34 cellular contexts compared by ENCODE assay signal in genomic region chr11:79758325-79758724, GRCh38.
DNase-seq lines count a peak whose midpoint lies in the region; ATAC-seq, FAIRE-seq and TF ChIP-seq lines count a peak whose summit lies in the region.
"Had no signal": no experiment of that assay in that cellular context is flagged by ENCODE, and none has a peak within 500 bp of the region (broad histone marks: within the 10 kb centered on the region; RNA-seq: fewer than 3 reads in every experiment).

No MANE protein-coding gene starts in this region.

- H3K27me3 ChIP-seq in HepG2 (ENCODE audit: control insufficient read depth in 1 of 2, insufficient read depth in 2 of 2, low read length in 2 of 2) (no peaks in the 10 kb centered on the region), right lobe of liver (no peaks in the 10 kb centered on the region), IMR-90 (ENCODE audit: control insufficient read depth, insufficient read depth, low read length) (no peaks in the 10 kb centered on the region), K562 (ENCODE audit: control insufficient read depth in 2 of 2, insufficient read depth in 2 of 2, low read length in 2 of 2) (no peaks in the 10 kb centered on the region)
- H3K27me3 ChIP-seq: BE2C; BLaER1; BLaER1 treated with 17β-estradiol and CSF1 and Interleukin-3, amounts not matched to agents 10 nM and 100 nM had no signal

- no peak for TF ChIP-seq EP300 in HepG2 (IDR thresholded peaks at IDR 0.05; ENCODE audit: low read depth in 2 of 2, low read length in 2 of 2)
- no peak for TF ChIP-seq EP300 in HepG2 (CRISPR knock-in tag; IDR thresholded peaks at IDR 0.05; ENCODE audit: borderline replicate concordance)
- TF ChIP-seq EP300 in A549 (IDR thresholded peaks at IDR 0.05), result no peak
- TF ChIP-seq EP300 in K562 (IDR thresholded peaks at IDR 0.05; ENCODE audit: low read length), result no peak

- intact Hi-C loops in HepG2 (cut with micrococcal nuclease; ENCODE audit: unreplicated experiment), result no loop called here
- intact Hi-C loops in right lobe of liver (cut with DNase I), result no loop called here
- intact Hi-C loops in IMR-90 (cut with micrococcal nuclease), result no loop called here
- intact Hi-C loops in K562 (cut with micrococcal nuclease), result no loop called here

- no peak overlapping the region for H3K4me3 ChIP-seq in HepG2 (replicated peaks in 1 of 3; ENCODE audit: insufficient read depth in 1 of 3, low read depth in 2 of 3, low read length in 3 of 3)
- H3K4me3 ChIP-seq in right lobe of liver, result no peak overlapping the region
- H3K4me3 ChIP-seq in A549, result no peak overlapping the region
- no peak overlapping the region for H3K4me3 ChIP-seq in IMR-90 (ENCODE audit: insufficient read depth, low read depth, low read length)
- H3K4me3 ChIP-seq in K562, result no peak overlapping the region
- H3K4me3 ChIP-seq: BLaER1; BLaER1 treated with 17β-estradiol and CSF1 and Interleukin-3, amounts not matched to agents 10 nM and 100 nM had no signal

- H3K36me3 ChIP-seq in HepG2 (replicated peaks in 1 of 2; ENCODE audit: control insufficient read depth in 1 of 2, insufficient read depth in 2 of 2, low read length in 2 of 2), result no peaks in the 10 kb centered on the region
- no peaks in the 10 kb centered on the region for H3K36me3 ChIP-seq in right lobe of liver
- H3K36me3 ChIP-seq in IMR-90 (ENCODE audit: control insufficient read depth, insufficient read depth, low read length), result no peaks in the 10 kb centered on the region
- no peaks in the 10 kb centered on the region for H3K36me3 ChIP-seq in K562 (ENCODE audit: control insufficient read depth, insufficient read depth, low read length)
- H3K36me3 ChIP-seq: BE2C; BLaER1; BLaER1 treated with 17β-estradiol and CSF1 and Interleukin-3, amounts not matched to agents 10 nM and 100 nM had no signal

- H2AFZ ChIP-seq in HepG2 (ENCODE audit: low read length) (no peak overlapping the region), IMR-90 (replicated peaks; ENCODE audit: low read length, poor library complexity) (no peak overlapping the region), K562 (ENCODE audit: low read depth, low read length) (no peak overlapping the region)

- DNase-seq in HepG2 (ENCODE audit: low spot score) (no peak), right lobe of liver (no peak), A549 (ENCODE audit: low read depth in 1 of 2, low spot score in 1 of 2) (no peak), IMR-90 (no peak), K562 (ENCODE audit: extremely low read depth in 1 of 4, low spot score in 3 of 4) (no peak), HK-2 (ENCODE audit: unreplicated experiment) (no peak), HuH-7 (ENCODE audit: low spot score) (no peak)
- DNase-seq: 8988T; ACHN; AML-193; BE2C; C1 segment of cervical spinal cord; Caco-2; Calu3; CD4-positive, alpha-beta memory T cell; CD4-positive, alpha-beta T cell; CD4-positive, CD25-positive, alpha-beta regulatory T cell; CD8-positive, alpha-beta memory T cell; CD8-positive, alpha-beta T cell; COR-L47; DMS 273 treated with DMSO at 0.1 percent for 48 hours; DMS153; DMS53; DMS79; DMS79 treated with DMSO at 0.1 percent for 48 hours; DND-41; EL had no signal

- no peak overlapping the region for H3K4me2 ChIP-seq in HepG2 (ENCODE audit: low read depth, low read length)
- H3K4me2 ChIP-seq in A549, result no peak overlapping the region
- no peak overlapping the region for H3K4me2 ChIP-seq in IMR-90 (ENCODE audit: low read depth, low read length)
- H3K4me2 ChIP-seq in K562 (ENCODE audit: insufficient read depth, low read length), result no peak overlapping the region
- H3K4me2 ChIP-seq: BLaER1; BLaER1 treated with 17β-estradiol and CSF1 and Interleukin-3, amounts not matched to agents 10 nM and 100 nM had no signal

- no peak overlapping the region for H3K14ac ChIP-seq in IMR-90 (replicated peaks; ENCODE audit: low read depth, low read length)

- H3K56ac ChIP-seq in IMR-90 (ENCODE audit: extremely low read depth, insufficient read depth, low read length), result no peak overlapping the region

- no peak for FAIRE-seq in HepG2 (lab: Jason Lieb, UNC)
- no peak for FAIRE-seq in A549 (lab: Jason Lieb, UNC)
- FAIRE-seq in K562 (lab: Jason Lieb, UNC), result no peak
- FAIRE-seq: A204.1, D721Med had no signal

- WGBS in HepG2 (ENCODE audit: low lambda C conversion rate), result 9% methylated on average over 2 of the region's 2 CpGs
- WGBS in right lobe of liver (ENCODE audit: insufficient coverage, low coverage, low lambda C conversion rate, missing lambda C conversion rate), result 62% methylated on average over 2 of the region's 2 CpGs
- 3% methylated on average over 2 of the region's 2 CpGs for WGBS in A549 (ENCODE audit: missing lambda C conversion rate)
- no CpG with 5 or more reads among the region's 2 CpGs for WGBS in IMR-90 (ENCODE audit: extremely low coverage in 2 of 2, insufficient read length in 1 of 2), 2 experiments
- 3% methylated on average over 2 of the region's 2 CpGs for WGBS in K562 (ENCODE audit: insufficient coverage, low coverage, missing lambda C conversion rate)

- in situ Hi-C loops in HepG2 (cut with HindIII; ENCODE audit: extremely low pct_ligation_motif_present, low pct_unique_long_range_greater_than_20kb), result no loop called here
- in situ Hi-C loops in IMR-90 (cut with MboI; ENCODE audit: low sequenced_read_pairs), result no loop called here
- in situ Hi-C loops in K562 (cut with MboI), result no loop called here

- H2AK9ac ChIP-seq in IMR-90 (replicated peaks; ENCODE audit: low read depth, low read length, poor library complexity), result no peak overlapping the region

- ATAC-seq in HepG2, result no peak
- ATAC-seq in right lobe of liver, result no peak
- no peak for ATAC-seq in A549
- no peak for ATAC-seq in IMR-90 (ENCODE audit: low read depth)
- ATAC-seq in K562, result no peak
- ATAC-seq in GM18502 (IDR thresholded peaks at IDR 0.05; ENCODE audit: poor library complexity, unreplicated experiment), result no peak
- ATAC-seq: CD8-positive, alpha-beta T cell had no signal

- no peaks in the 10 kb centered on the region for H3K9me3 ChIP-seq in HepG2 (ENCODE audit: low read length)
- H3K9me3 ChIP-seq in right lobe of liver, result no peaks in the 10 kb centered on the region
- no peaks in the 10 kb centered on the region for H3K9me3 ChIP-seq in A549
- H3K9me3 ChIP-seq in IMR-90 (ENCODE audit: control insufficient read depth, insufficient read depth, low read length), result no peaks in the 10 kb centered on the region
- H3K9me3 ChIP-seq in K562 (replicated peaks; ENCODE audit: control insufficient read depth, insufficient read depth, low read depth, low read length), result no peaks in the 10 kb centered on the region
- H3K9me3 ChIP-seq: BE2C, BLaER1, Caco-2 had no signal

- no peak overlapping the region for H2BK120ac ChIP-seq in IMR-90 (ENCODE audit: low read depth, low read length)

- H3K9ac ChIP-seq in HepG2 (ENCODE audit: insufficient read depth, low read depth, low read length) (no peak overlapping the region), IMR-90 (ENCODE audit: low read depth, low read length) (no peak overlapping the region), K562 (ENCODE audit: insufficient read depth in 1 of 2, low read depth in 2 of 2, low read length in 2 of 2) (no peak overlapping the region)
- H3K9ac ChIP-seq: BLaER1; BLaER1 treated with 17β-estradiol and CSF1 and Interleukin-3, amounts not matched to agents 10 nM and 100 nM had no signal

- H4K5ac ChIP-seq in IMR-90 (ENCODE audit: low read depth, low read length), result no peak overlapping the region

- no peak overlapping the region for H2AK5ac ChIP-seq in IMR-90 (ENCODE audit: low read depth, low read length)

- no peak overlapping the region for H2BK20ac ChIP-seq in IMR-90 (ENCODE audit: low read depth, low read length)

- POLR2A ChIA-PET in HepG2 (lab: Yijun Ruan, JAX), result no interaction called here
- POLR2A ChIA-PET in A549 (lab: Yijun Ruan, JAX), result no interaction called here
- POLR2A ChIA-PET in IMR-90 (lab: Charles Lee; ENCODE audit: unreplicated experiment), result no interaction called here
- POLR2A ChIA-PET in K562 (lab: Yijun Ruan, JAX), result no interaction called here

- CTCF ChIA-PET in HepG2 (lab: Yijun Ruan, JAX; ENCODE audit: low intra/inter-chr PET ratio, low total read pairs) (no interaction called here), A549 (lab: Yijun Ruan, JAX) (no interaction called here), IMR-90 (lab: Yijun Ruan, JAX) (no interaction called here), K562 (lab: Yijun Ruan, JAX; ENCODE audit: low intra/inter-chr PET ratio) (no interaction called here)

- TF ChIP-seq CTCF in HepG2 (CRISPR knock-in tag; IDR thresholded peaks at IDR 0.05), result no peak
- TF ChIP-seq CTCF in right lobe of liver (IDR thresholded peaks at IDR 0.05), result no peak
- no peak for TF ChIP-seq CTCF in A549 (IDR thresholded peaks at IDR 0.05)
- no peak for TF ChIP-seq CTCF in IMR-90 (conservative IDR thresholded peaks at IDR 0.05; ENCODE audit: low read depth, low read length)
- no peak for TF ChIP-seq CTCF in K562 (IDR thresholded peaks at IDR 0.05 in 2 of 3, conservative IDR thresholded peaks at IDR 0.05 in 1 of 3; ENCODE audit: insufficient read depth in 2 of 3, low read depth in 1 of 3, low read length in 3 of 3)

- TF ChIP-seq POLR2A in HepG2 (IDR thresholded peaks at IDR 0.05; ENCODE audit: insufficient read depth in 1 of 2, low read depth in 2 of 2, low read length in 2 of 2) (no peak), right lobe of liver (IDR thresholded peaks at IDR 0.05) (no peak), A549 (IDR thresholded peaks at IDR 0.05; ENCODE audit: low read length) (no peak), IMR-90 (IDR thresholded peaks at IDR 0.05; ENCODE audit: low read depth, low read length) (no peak), K562 (conservative IDR thresholded peaks at IDR 0.05) (no peak)

- no peak overlapping the region for H3K4ac ChIP-seq in IMR-90 (ENCODE audit: low read depth, low read length)

- H3K79me2 ChIP-seq in HepG2 (ENCODE audit: insufficient read depth, low read length) (no peaks in the 10 kb centered on the region), K562 (ENCODE audit: control insufficient read depth, insufficient read depth, low read length) (no peaks in the 10 kb centered on the region)

- H3K27ac ChIP-seq in HepG2 (ENCODE audit: extremely low read length, insufficient read depth, low read length) (no peak overlapping the region), right lobe of liver (no peak overlapping the region), A549 (no peak overlapping the region), IMR-90 (ENCODE audit: insufficient read depth, low read length) (no peak overlapping the region), K562 (ENCODE audit: extremely low read depth, low read depth, low read length) (no peak overlapping the region)
- H3K27ac ChIP-seq: 22Rv1; BLaER1; BLaER1 treated with 17β-estradiol and CSF1 and Interleukin-3, amounts not matched to agents 10 nM and 100 nM; C4-2B had no signal

- H2BK15ac ChIP-seq in IMR-90 (ENCODE audit: low read depth, low read length), result no peak overlapping the region

- no peak overlapping the region for H4K91ac ChIP-seq in IMR-90 (ENCODE audit: insufficient read depth, low read depth, low read length)

- H3K4me1 ChIP-seq in HepG2 (ENCODE audit: insufficient read depth, low read length), result no peaks in the 10 kb centered on the region
- no peaks in the 10 kb centered on the region for H3K4me1 ChIP-seq in right lobe of liver
- H3K4me1 ChIP-seq in A549, result no peaks in the 10 kb centered on the region
- no peaks in the 10 kb centered on the region for H3K4me1 ChIP-seq in IMR-90 (ENCODE audit: control insufficient read depth, insufficient read depth, low read length)
- no peaks in the 10 kb centered on the region for H3K4me1 ChIP-seq in K562 (replicated peaks in 1 of 2; ENCODE audit: control insufficient read depth in 2 of 2, insufficient read depth in 2 of 2, low read length in 2 of 2)
- H3K4me1 ChIP-seq: BE2C; BLaER1; BLaER1 treated with 17β-estradiol and CSF1 and Interleukin-3, amounts not matched to agents 10 nM and 100 nM; Caco-2 had no signal

- no peaks in the 10 kb centered on the region for H4K20me1 ChIP-seq in HepG2 (ENCODE audit: insufficient read depth, low read length)
- no peaks in the 10 kb centered on the region for H4K20me1 ChIP-seq in IMR-90 (ENCODE audit: insufficient read depth, low read length)
- H4K20me1 ChIP-seq in K562 (replicated peaks; ENCODE audit: control insufficient read depth, insufficient read depth, low read length), result no peaks in the 10 kb centered on the region
- H4K20me1 ChIP-seq: BLaER1; BLaER1 treated with 17β-estradiol and CSF1 and Interleukin-3, amounts not matched to agents 10 nM and 100 nM had no signal

- TF ChIP-seq RAD21 in HepG2 (CRISPR knock-in tag; IDR thresholded peaks at IDR 0.05) (no peak), A549 (conservative IDR thresholded peaks at IDR 0.05 in 1 of 2, IDR thresholded peaks at IDR 0.05 in 1 of 2) (no peak), IMR-90 (IDR thresholded peaks at IDR 0.05; ENCODE audit: low read length) (no peak), K562 (CRISPR knock-in tag; conservative IDR thresholded peaks at IDR 0.05 in 1 of 2, IDR thresholded peaks at IDR 0.05 in 1 of 2) (no peak)

- no peak overlapping the region for H3K18ac ChIP-seq in IMR-90 (ENCODE audit: low read depth, low read length)

- no peak overlapping the region for H2BK5ac ChIP-seq in IMR-90 (ENCODE audit: low read depth, low read length, poor library complexity, severe bottlenecking)

- dilution Hi-C loops in IMR-90 (cut with HindIII; ENCODE audit: low sequenced_read_pairs, unreplicated experiment), result no loop called here

- H4K8ac ChIP-seq in IMR-90 (ENCODE audit: low read depth in 2 of 2, low read length in 2 of 2), result no peak overlapping the region

- no TSS peak for BruUV-seq in HepG2 (replicated peaks; lab: Mats Ljungman, UMichigan)
- BruUV-seq in IMR-90 (replicated peaks; lab: Mats Ljungman, UMichigan), result no TSS peak
- BruUV-seq in K562 (replicated peaks; lab: Mats Ljungman, UMichigan), result no TSS peak

- H3K23ac ChIP-seq in IMR-90 (ENCODE audit: low read depth, low read length), result no peak overlapping the region

- H3K79me1 ChIP-seq in IMR-90 (ENCODE audit: low read depth in 1 of 2, low read length in 2 of 2), result no peaks in the 10 kb centered on the region

- H3K9me1 ChIP-seq in IMR-90 (ENCODE audit: insufficient read depth, low read length), result no peaks in the 10 kb centered on the region
- no peaks in the 10 kb centered on the region for H3K9me1 ChIP-seq in K562 (ENCODE audit: control insufficient read depth, insufficient read depth, low read length)

Comparison
In these comparisons a context has a peak if more than half of its experiments do, and no peak if none do; other contexts are left out.
1. Of the 241 proteins assayed by ChIP-seq in both HepG2 and K562: peak only in HepG2: MAFF and MAFK; only in K562: MAFG; in both: none; in neither: 238.